In genomic region chr6:112357801-112358200, GRCh38 we compare ENCODE assay signal across 16 cellular contexts. TPM values are rescaled to one million over a fixed set of nuclear protein-coding genes. Genes with fewer than 3 reads are reported as not detected.
DNase-seq lines count a peak whose midpoint lies in the region; ATAC-seq and TF ChIP-seq lines count a peak whose summit lies in the region.
"Had no signal": no experiment of that assay in that cellular context is flagged by ENCODE, and none has a peak within 500 bp of the region (broad histone marks: within the 10 kb centered on the region; RNA-seq: fewer than 3 reads in every experiment).

No MANE protein-coding gene starts in this region.

- H3K4me3 ChIP-seq in epithelial cell of esophagus (ENCODE audit: low read length) (no peak overlapping the region), skeletal muscle cell (ENCODE audit: low read depth, low read length) (no peak overlapping the region)
- H3K4me3 ChIP-seq: dorsolateral prefrontal cortex, gastroesophageal sphincter, HAP-1 had no signal

- no peak overlapping the region for H3K27ac Mint-ChIP-seq in activated CD4-positive, alpha-beta memory T cell treated with anti-CD3 and anti-CD28 coated beads for 36 hours
- H3K27ac Mint-ChIP-seq: T-cell had no signal

- H3K27me3 Mint-ChIP-seq in activated CD4-positive, alpha-beta memory T cell treated with anti-CD3 and anti-CD28 coated beads for 36 hours, result peaks cover 6% of the 10 kb centered on the region

- CTCF ChIA-PET in activated CD4-positive, alpha-beta memory T cell treated with anti-CD3 and anti-CD28 coated beads for 36 hours (lab: Charles Lee), result no interaction called here

- no peak for TF ChIP-seq CTCF in epithelial cell of esophagus (IDR thresholded peaks at IDR 0.05; ENCODE audit: insufficient read depth, low read depth, low read length, missing control alignments)

- no peaks in the 10 kb centered on the region for H3K4me1 Mint-ChIP-seq in activated CD4-positive, alpha-beta memory T cell treated with anti-CD3 and anti-CD28 coated beads for 36 hours (ENCODE audit: low read depth)
- H3K4me1 Mint-ChIP-seq: T-cell had no signal

- intact Hi-C loops in activated CD4-positive, alpha-beta memory T cell treated with anti-CD3 and anti-CD28 coated beads for 36 hours (cut with micrococcal nuclease), result no loop called here

- no peak overlapping the region for H3K4me3 Mint-ChIP-seq in activated CD4-positive, alpha-beta memory T cell treated with anti-CD3 and anti-CD28 coated beads for 36 hours
- H3K4me3 Mint-ChIP-seq: T-cell had no signal

- DNase-seq in GM03348 (ENCODE audit: low spot score) (peak; percentile 52), RPMI7951 (ENCODE audit: low read depth) (peak; percentile 56), epithelial cell of esophagus (ENCODE audit: low read depth) (peak; percentile 52), skeletal muscle cell (ENCODE audit: low read depth) (peak; percentile 48)
- no peak for DNase-seq in activated CD4-positive, alpha-beta memory T cell treated with anti-CD3 and anti-CD28 coated beads for 36 hours
- no peak for DNase-seq in activated naive CD4-positive, alpha-beta T cell treated with anti-CD3 and anti-CD28 coated beads, Interleukin-2, amount 50 U/mL, for 16 hours
- DNase-seq: activated CD8-positive, alpha-beta memory T cell treated with anti-CD3 and anti-CD28 coated beads for 24 hours; aorta; dorsolateral prefrontal cortex; NCI-H774; stimulated activated CD4-positive, alpha-beta T cell treated with anti-CD3 and anti-CD28 coated beads, Interleukin-1b, Interleukin-23, amount 100 ng/mL, for 48 hours; T-cell had no signal

- POLR2A ChIA-PET in activated CD4-positive, alpha-beta memory T cell treated with anti-CD3 and anti-CD28 coated beads for 36 hours (lab: Charles Lee), result no interaction called here

- no peak for ATAC-seq in HG03442 (IDR thresholded peaks at IDR 0.05; ENCODE audit: unreplicated experiment)
- ATAC-seq: gastroesophageal sphincter, T-cell had no signal

- H3K36me3 Mint-ChIP-seq in activated CD4-positive, alpha-beta memory T cell treated with anti-CD3 and anti-CD28 coated beads for 36 hours, result no peaks in the 10 kb centered on the region
- H3K36me3 Mint-ChIP-seq: T-cell had no signal

- no peaks in the 10 kb centered on the region for H3K9me3 Mint-ChIP-seq in activated CD4-positive, alpha-beta memory T cell treated with anti-CD3 and anti-CD28 coated beads for 36 hours
- H3K9me3 Mint-ChIP-seq: T-cell had no signal

RNA-seq across cellular contexts. Expression of gene RFPL4B, which starts 10.7 kb away (rescaled TPM):
- not detected in 2 replicates for total RNA-seq in RPMI7951 (2014; rRNA removed; shearing (Covaris generic))
- not detected for total RNA-seq in activated CD4-positive, alpha-beta memory T cell treated with anti-CD3 and anti-CD28 coated beads for 36 hours
- total RNA-seq: Daoy, gastroesophageal sphincter, T-cell had no signal

Comparison
In these comparisons a context has a peak if more than half of its experiments do, and no peak if none do; other contexts are left out.
1. DNase-seq: peak in GM03348 (single experiment), RPMI7951 (single experiment), epithelial cell of esophagus (single experiment) and skeletal muscle cell (single experiment); none in activated CD4-positive, alpha-beta memory T cell treated with anti-CD3 and anti-CD28 coated beads for 36 hours (single experiment) and activated naive CD4-positive, alpha-beta T cell treated with anti-CD3 and anti-CD28 coated beads, Interleukin-2, amount 50 U/mL, for 16 hours (single experiment).